ENCODE assay signal across 10 cellular contexts in genomic region chr1:107877092-107877491, GRCh38.
DNase-seq lines count a peak whose midpoint lies in the region; ATAC-seq and TF ChIP-seq lines count a peak whose summit lies in the region.
"Had no signal": no experiment of that assay in that cellular context is flagged by ENCODE, and none has a peak within 500 bp of the region (broad histone marks: within the 10 kb centered on the region; RNA-seq: fewer than 3 reads in every experiment).

No MANE protein-coding gene starts in this region.

- no peak overlapping the region for H3K9ac ChIP-seq in fibroblast of lung (ENCODE audit: insufficient read depth, low read length)

- no peaks in the 10 kb centered on the region for H3K4me1 ChIP-seq in left ventricle myocardium inferior
- no peaks in the 10 kb centered on the region for H3K4me1 ChIP-seq in fibroblast of lung (ENCODE audit: control insufficient read depth, extremely low read depth, insufficient read depth, low read length)
- H3K4me1 ChIP-seq in upper lobe of right lung, result peaks cover 15% of the 10 kb centered on the region

- H3K27me3 ChIP-seq in left ventricle myocardium inferior (ENCODE audit: low read depth), result no peaks in the 10 kb centered on the region
- no peaks in the 10 kb centered on the region for H3K27me3 ChIP-seq in fibroblast of lung (ENCODE audit: control insufficient read depth, insufficient read depth, low read length)
- no peaks in the 10 kb centered on the region for H3K27me3 ChIP-seq in upper lobe of right lung
- H3K27me3 ChIP-seq: heart left ventricle had no signal

- DNase-seq in Right ventricle myocardium superior, result no peak
- no peak for DNase-seq in left ventricle myocardium inferior
- peak; percentile 84 for DNase-seq in NCI-H524 treated with DMSO at 0.1 percent for 48 hours (lab: John Stamatoyannopoulos, UW)
- DNase-seq in fibroblast of lung (ENCODE audit: low read depth in 2 of 2), result peak; percentile 61 to 93
- no peak for DNase-seq in upper lobe of right lung
- DNase-seq in COR-L47 (lab: John Stamatoyannopoulos, UW), result no peak
- no peak for DNase-seq in coronary artery (ENCODE audit: low spot score)
- DNase-seq: activated gamma-delta T cell, heart left ventricle had no signal

- H3K4me2 ChIP-seq in fibroblast of lung (ENCODE audit: extremely low read depth, insufficient read depth, low read length), result no peak overlapping the region

- H3K27ac ChIP-seq in left ventricle myocardium inferior (replicated peaks) (no peak overlapping the region), fibroblast of lung (ENCODE audit: insufficient read depth, low read length) (no peak overlapping the region), upper lobe of right lung (no peak overlapping the region), coronary artery (no peak overlapping the region)

- peak; percentile 49 for ATAC-seq in Right ventricle myocardium superior (ENCODE audit: poor library complexity)
- ATAC-seq in upper lobe of right lung, result peak; percentile 70
- ATAC-seq in GM21423 (IDR thresholded peaks at IDR 0.05; ENCODE audit: unreplicated experiment), result no peak

- H2AFZ ChIP-seq in fibroblast of lung (ENCODE audit: low read length), result no peak overlapping the region

- H4K20me1 ChIP-seq in fibroblast of lung (ENCODE audit: control insufficient read depth, extremely low read depth, insufficient read depth, low read length), result no peaks in the 10 kb centered on the region

- intact Hi-C loops in Right ventricle myocardium superior (cut with DNase I) (no loop called here), left ventricle myocardium inferior (cut with micrococcal nuclease) (no loop called here), upper lobe of right lung (cut with DNase I) (no loop called here)

- H3K9me3 ChIP-seq in left ventricle myocardium inferior (replicated peaks), result peaks cover 18% of the 10 kb centered on the region
- no peaks in the 10 kb centered on the region for H3K9me3 ChIP-seq in fibroblast of lung (ENCODE audit: control insufficient read depth, insufficient read depth, low read depth, low read length)
- H3K9me3 ChIP-seq in upper lobe of right lung, result no peaks in the 10 kb centered on the region

- H3K79me2 ChIP-seq in fibroblast of lung (ENCODE audit: control insufficient read depth, insufficient read depth, low read length), result no peaks in the 10 kb centered on the region

- no peak for TF ChIP-seq CTCF in left ventricle myocardium inferior (IDR thresholded peaks at IDR 0.05; ENCODE audit: borderline replicate concordance)
- TF ChIP-seq CTCF in fibroblast of lung (conservative IDR thresholded peaks at IDR 0.05 in 1 of 2, IDR thresholded peaks at IDR 0.05 in 1 of 2; ENCODE audit: low read depth in 1 of 2, low read length in 2 of 2), result no peak
- TF ChIP-seq CTCF in upper lobe of right lung (IDR thresholded peaks at IDR 0.05), result no peak
- no peak for TF ChIP-seq CTCF in coronary artery (IDR thresholded peaks at IDR 0.05)

- H3K4me3 ChIP-seq in left ventricle myocardium inferior (no peak overlapping the region), fibroblast of lung (replicated peaks in 1 of 4; ENCODE audit: control extremely low read depth in 1 of 4, insufficient read depth in 1 of 4, low read depth in 3 of 4, low read length in 4 of 4) (no peak overlapping the region), upper lobe of right lung (no peak overlapping the region), coronary artery (no peak overlapping the region)
- H3K4me3 ChIP-seq: heart left ventricle had no signal

- no peaks in the 10 kb centered on the region for H3K36me3 ChIP-seq in left ventricle myocardium inferior
- H3K36me3 ChIP-seq in fibroblast of lung (ENCODE audit: control insufficient read depth, insufficient read depth, low read length), result no peaks in the 10 kb centered on the region
- H3K36me3 ChIP-seq in upper lobe of right lung, result no peaks in the 10 kb centered on the region
- H3K36me3 ChIP-seq: heart left ventricle had no signal

Comparison
In these comparisons a context has a peak if more than half of its experiments do, and no peak if none do; other contexts are left out.
1. DNase-seq: peak in NCI-H524 treated with DMSO at 0.1 percent for 48 hours (single experiment) and fibroblast of lung (2 of 2); none in Right ventricle myocardium superior (single experiment), left ventricle myocardium inferior (single experiment), upper lobe of right lung (single experiment), COR-L47 (single experiment) and coronary artery (single experiment).